ENCODE assay signal across 27 cellular contexts in genomic region chr2:184339966-184340365, GRCh38.
DNase-seq lines count a peak whose midpoint lies in the region; ATAC-seq and TF ChIP-seq lines count a peak whose summit lies in the region.
"Had no signal": no experiment of that assay in that cellular context is flagged by ENCODE, and none has a peak within 500 bp of the region (broad histone marks: within the 10 kb centered on the region; RNA-seq: fewer than 3 reads in every experiment).

No MANE protein-coding gene starts in this region.

- peak overlapping the region; percentile 21; the same call in 1 of the 2 replicates for H3K4me2 ChIP-seq in PC-3 (ENCODE audit: low read length)
- H3K4me2 ChIP-seq in mammary epithelial cell (ENCODE audit: insufficient read depth, low read depth, low read length), result no peak overlapping the region
- no peak overlapping the region for H3K4me2 ChIP-seq in GM23248 (ENCODE audit: unreplicated experiment)
- H3K4me2 ChIP-seq: KMS-11 had no signal

- intact Hi-C loops in PC-3 (cut with micrococcal nuclease) (no loop called here), mammary epithelial cell (cut with micrococcal nuclease) (no loop called here)
- intact Hi-C loops in activated naive CD4-positive, alpha-beta T cell treated with anti-CD3 and anti-CD28 coated beads for 36 hours (cut with micrococcal nuclease), result no loop called here

- no peaks in the 10 kb centered on the region for H3K36me3 Mint-ChIP-seq in activated naive CD4-positive, alpha-beta T cell treated with anti-CD3 and anti-CD28 coated beads for 36 hours (ENCODE audit: low read depth)

- H3F3A ChIP-seq in PC-3 (ENCODE audit: low read length, unreplicated experiment), result no peaks in the 10 kb centered on the region
- no peaks in the 10 kb centered on the region for H3F3A ChIP-seq in GM23248 (ENCODE audit: insufficient read depth)

- H3K4me1 ChIP-seq in PC-3 (ENCODE audit: insufficient read depth, low read length) (peaks cover 22% of the 10 kb centered on the region), mammary epithelial cell (ENCODE audit: insufficient read depth, low read length) (no peaks in the 10 kb centered on the region), GM23248 (ENCODE audit: insufficient read depth) (no peaks in the 10 kb centered on the region)
- H3K4me1 ChIP-seq: heart right ventricle, stomach, tibial artery had no signal

- no peaks in the 10 kb centered on the region for H3K36me3 ChIP-seq in PC-3 (ENCODE audit: low read depth, low read length)
- H3K36me3 ChIP-seq in mammary epithelial cell (ENCODE audit: insufficient read depth, low read length), result no peaks in the 10 kb centered on the region
- no peaks in the 10 kb centered on the region for H3K36me3 ChIP-seq in GM23248 (ENCODE audit: low read depth)
- H3K36me3 ChIP-seq: heart right ventricle, ovary, stomach, tibial artery had no signal

- TF ChIP-seq CTCF in PC-3 (conservative IDR thresholded peaks at IDR 0.05; ENCODE audit: low read depth, low read length) (no peak), mammary epithelial cell (conservative IDR thresholded peaks at IDR 0.05 in 1 of 2, IDR thresholded peaks at IDR 0.05 in 1 of 2; ENCODE audit: extremely low read depth in 1 of 2, insufficient read depth in 1 of 2, low read depth in 1 of 2, low read length in 2 of 2) (no peak)

- no peaks in the 10 kb centered on the region; the same call in 1 of the 2 replicates for H3K9me2 ChIP-seq in PC-3 (replicated peaks; ENCODE audit: low read length)
- no peaks in the 10 kb centered on the region for H3K9me2 ChIP-seq in GM23248 (ENCODE audit: insufficient read depth)

- no peak overlapping the region for H3K27ac Mint-ChIP-seq in activated naive CD4-positive, alpha-beta T cell treated with anti-CD3 and anti-CD28 coated beads for 36 hours
- H3K27ac Mint-ChIP-seq: activated T-helper 1 cell treated with anti-CD3 and anti-CD28 coated beads, Interleukin-12 subunit alpha, Interleukin-12 subunit beta, Interleukin-2, Interleukin-4 antibody, amounts not matched to agents 30 ng/mL and 10 ng/mL and 1 ng/mL, durations not matched to agents 14 hours and 24 hours and 36 hours; H9; nephron had no signal

- H3K4me3 ChIP-seq in PC-3 (ENCODE audit: low read length) (no peak overlapping the region), mammary epithelial cell (replicated peaks in 1 of 3; ENCODE audit: insufficient read depth in 1 of 3, low read depth in 2 of 3, low read length in 3 of 3) (no peak overlapping the region), GM23248 (no peak overlapping the region)
- H3K4me3 ChIP-seq: heart right ventricle, ovary, stomach, tibial artery had no signal

- H3K4me1 Mint-ChIP-seq in activated naive CD4-positive, alpha-beta T cell treated with anti-CD3 and anti-CD28 coated beads for 36 hours (ENCODE audit: low read depth), result no peaks in the 10 kb centered on the region
- H3K4me1 Mint-ChIP-seq: nephron had no signal

- DNase-seq in EL, result peak; percentile 7
- DNase-seq in PC-3, result peak; percentile 79
- peak; percentile 1 for DNase-seq in mammary epithelial cell
- peak; percentile 14 for DNase-seq in foreskin melanocyte
- no peak for DNase-seq in HEK293T (ENCODE audit: extremely low spot score)
- DNase-seq in activated naive CD4-positive, alpha-beta T cell treated with anti-CD3 and anti-CD28 coated beads for 36 hours, result no peak
- no peak for DNase-seq in GM23248
- DNase-seq in NCI-H82 (lab: John Stamatoyannopoulos, UW), result no peak
- DNase-seq: activated CD4-positive, alpha-beta T cell treated with anti-CD3 and anti-CD28 coated beads, Interleukin-2, amount 50 U/mL, for 48 hours; activated CD4-positive, CD25-positive, alpha-beta regulatory T cell; activated CD8-positive, alpha-beta memory T cell treated with anti-CD3 and anti-CD28 coated beads, Interleukin-2, amount 50 U/mL, for 4 hours; activated naive CD4-positive, alpha-beta T cell treated with anti-CD3 and anti-CD28 coated beads, Interleukin-2, amount 50 U/mL, for 16 hours; caudate nucleus; H9; heart right ventricle; NCI-H1417; NCI-H2081; NCI-H345; ovary; SHP77 treated with DMSO at 0.1 percent for 48 hours; small intestine; stimulated activated CD4-positive, alpha-beta T cell treated with anti-CD3 and anti-CD28 coated beads, Interleukin-1b, Interleukin-23, amount 100 ng/mL, for 48 hours; stomach; tibial artery had no signal

- POLR2A ChIA-PET in PC-3 (lab: Charles Lee; ENCODE audit: unreplicated experiment), result no interaction called here
- POLR2A ChIA-PET in HEK293T (lab: Yijun Ruan, JAX), result no interaction called here

- H3K4me3 Mint-ChIP-seq in activated naive CD4-positive, alpha-beta T cell treated with anti-CD3 and anti-CD28 coated beads for 36 hours, result no peak overlapping the region
- H3K4me3 Mint-ChIP-seq: activated T-helper 1 cell treated with anti-CD3 and anti-CD28 coated beads, Interleukin-12 subunit alpha, Interleukin-12 subunit beta, Interleukin-2, Interleukin-4 antibody, amounts not matched to agents 30 ng/mL and 10 ng/mL and 1 ng/mL, durations not matched to agents 14 hours and 24 hours and 36 hours; H9; nephron had no signal

- H3K9me3 ChIP-seq in PC-3 (ENCODE audit: low read length) (no peaks in the 10 kb centered on the region), mammary epithelial cell (replicated peaks; ENCODE audit: insufficient read depth, low read length) (no peaks in the 10 kb centered on the region), GM23248 (ENCODE audit: low read depth) (no peaks in the 10 kb centered on the region)
- H3K9me3 ChIP-seq: heart right ventricle, ovary, stomach, tibial artery had no signal

- no peaks in the 10 kb centered on the region for H3K27me3 Mint-ChIP-seq in activated naive CD4-positive, alpha-beta T cell treated with anti-CD3 and anti-CD28 coated beads for 36 hours (ENCODE audit: low read depth)

- WGBS in mammary epithelial cell (ENCODE audit: low coverage, missing lambda C conversion rate), result 40% methylated on average over 1 of the region's 1 CpG
- 18 to 33% methylated on average over 1 of the region's 1 CpG for WGBS in GM23248 (ENCODE audit: low coverage in 1 of 2, low lambda C conversion rate in 2 of 2, missing lambda C conversion rate in 2 of 2), 2 experiments

- BruUV-seq in PC-3 (replicated peaks; lab: Mats Ljungman, UMichigan), result no TSS peak
- no TSS peak for BruUV-seq in mammary epithelial cell (replicated peaks; lab: Mats Ljungman, UMichigan)

- H4K20me1 ChIP-seq in PC-3 (ENCODE audit: low read length) (no peaks in the 10 kb centered on the region), mammary epithelial cell (ENCODE audit: insufficient read depth, low read length) (no peaks in the 10 kb centered on the region), GM23248 (ENCODE audit: insufficient read depth) (no peaks in the 10 kb centered on the region)

- dilution Hi-C loops in mammary epithelial cell (cut with HindIII; ENCODE audit: low sequenced_read_pairs), result no loop called here

- CTCF ChIA-PET in PC-3 (lab: Charles Lee), result interaction anchor here (0.6 kb wide), 1 partner anchor 103 kb away, joined by 3 read pairs; no protein-coding TSS in a partner anchor
- CTCF ChIA-PET in mammary epithelial cell (lab: Charles Lee; ENCODE audit: low non-redundant PET), result no interaction called here
- CTCF ChIA-PET in HEK293T (lab: Yijun Ruan, JAX), result no interaction called here
- CTCF ChIA-PET in activated naive CD4-positive, alpha-beta T cell treated with anti-CD3 and anti-CD28 coated beads for 36 hours (lab: Charles Lee), result no interaction called here

- in situ Hi-C loops in mammary epithelial cell (cut with MboI; ENCODE audit: low sequenced_read_pairs in 2 of 2), result no loop called here
- in situ Hi-C loops in GM23248 (cut with MboI), result no loop called here

- H3K9ac ChIP-seq in PC-3 (ENCODE audit: low read length) (no peak overlapping the region), mammary epithelial cell (ENCODE audit: insufficient read depth, low read length) (no peak overlapping the region), GM23248 (no peak overlapping the region)
- H3K9ac ChIP-seq: KMS-11 had no signal

- peaks cover 1% of the 10 kb centered on the region for H3K9me3 Mint-ChIP-seq in activated naive CD4-positive, alpha-beta T cell treated with anti-CD3 and anti-CD28 coated beads for 36 hours
- H3K9me3 Mint-ChIP-seq: activated T-helper 1 cell treated with anti-CD3 and anti-CD28 coated beads, Interleukin-12 subunit alpha, Interleukin-12 subunit beta, Interleukin-2, Interleukin-4 antibody, amounts not matched to agents 30 ng/mL and 10 ng/mL and 1 ng/mL, durations not matched to agents 14 hours and 24 hours and 36 hours; H9; nephron had no signal

- peak; percentile 87 for ATAC-seq in PC-3
- ATAC-seq: heart right ventricle had no signal

- no peaks in the 10 kb centered on the region for H3K27me3 ChIP-seq in PC-3 (ENCODE audit: low read length)
- no peaks in the 10 kb centered on the region for H3K27me3 ChIP-seq in mammary epithelial cell (ENCODE audit: insufficient read depth, low read length)
- H3K27me3 ChIP-seq in GM23248 (replicated peaks; ENCODE audit: insufficient read depth), result no peaks in the 10 kb centered on the region
- H3K27me3 ChIP-seq: heart right ventricle, ovary, stomach, tibial artery had no signal

- no peaks in the 10 kb centered on the region for H3K79me2 ChIP-seq in PC-3 (ENCODE audit: low read length)
- no peaks in the 10 kb centered on the region for H3K79me2 ChIP-seq in mammary epithelial cell (ENCODE audit: insufficient read depth, low read length)
- no peaks in the 10 kb centered on the region for H3K79me2 ChIP-seq in GM23248 (ENCODE audit: insufficient read depth)

- H2AFZ ChIP-seq in PC-3 (ENCODE audit: low read length) (0 out of 2 replicates have a peak overlapping the region, but pooled peaks have one; percentile 46), mammary epithelial cell (ENCODE audit: low read depth, low read length) (no peak overlapping the region), GM23248 (no peak overlapping the region)

- H3K27ac ChIP-seq in PC-3 (ENCODE audit: low read length), result peak overlapping the region; percentile 8
- no peak overlapping the region for H3K27ac ChIP-seq in mammary epithelial cell (ENCODE audit: insufficient read depth, low read depth, low read length)
- H3K27ac ChIP-seq in GM23248, result no peak overlapping the region
- H3K27ac ChIP-seq: heart right ventricle, KMS-11, ovary, stomach, tibial artery had no signal

TF ChIP-seq in HEK293T, 16 proteins besides CTCF, POLR2A, EP300 and RAD21:
- no peak for TF ChIP-seq L3MBTL2 (conservative IDR thresholded peaks at IDR 0.05)

Comparison
In these comparisons a context has a peak if more than half of its experiments do, and no peak if none do; other contexts are left out.
1. DNase-seq: peak in EL (single experiment), PC-3 (single experiment), mammary epithelial cell (single experiment) and foreskin melanocyte (single experiment); none in HEK293T (single experiment), activated naive CD4-positive, alpha-beta T cell treated with anti-CD3 and anti-CD28 coated beads for 36 hours (single experiment), GM23248 (single experiment) and NCI-H82 (single experiment).